8 cellular contexts compared by ENCODE assay signal in the genomic region with DNA sequence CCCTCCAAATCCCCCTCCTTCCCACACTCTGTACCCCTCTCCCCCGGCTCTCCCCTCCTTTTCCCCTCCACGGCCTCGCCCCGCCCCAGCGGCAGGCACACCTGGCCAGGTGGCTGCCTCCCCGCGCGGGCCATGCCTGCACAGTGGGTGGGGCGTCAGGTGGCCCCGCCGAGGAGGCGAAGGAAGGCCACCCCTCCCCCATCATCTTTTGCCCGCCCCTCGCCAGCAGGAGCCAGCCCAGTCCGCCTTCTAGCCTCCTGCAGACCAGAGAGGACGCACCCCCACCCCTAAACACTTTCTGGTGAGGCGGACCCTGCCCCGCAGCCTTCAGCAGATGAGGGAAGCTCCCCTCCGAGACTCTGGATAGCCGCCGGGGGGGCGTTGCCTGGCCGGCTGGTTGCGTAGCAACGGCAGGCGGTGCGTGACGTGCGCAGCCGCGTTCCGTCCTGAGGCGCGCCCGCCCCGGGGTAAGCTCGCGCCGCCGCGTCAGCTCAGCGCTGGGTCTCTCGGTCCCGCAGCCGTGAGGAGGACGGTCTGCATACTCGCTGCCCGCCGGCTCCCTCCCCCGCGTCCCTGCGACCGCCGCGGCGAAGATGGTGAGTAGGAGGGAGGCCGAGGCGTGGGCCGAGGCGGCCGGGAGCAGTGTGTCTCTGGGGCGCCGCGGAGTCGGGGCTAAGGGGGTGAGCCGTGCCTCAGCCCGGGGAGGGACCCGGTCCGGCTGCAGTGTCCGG. TPM values are rescaled to one million over a fixed set of nuclear protein-coding genes. Genes with fewer than 3 reads are reported as not detected.
DNase-seq lines count a peak whose midpoint lies in the region; ATAC-seq and TF ChIP-seq lines count a peak whose summit lies in the region.

Gene DSTN (plus strand): TSS at position 460 of the 731 bp plus-strand sequence. CDS start 134 bp downstream, at position 594.

- DNase-seq in NCI-H69 (lab: John Stamatoyannopoulos, UW), result peak; percentile 99
- DNase-seq in activated CD4-positive, alpha-beta T cell treated with anti-CD3 and anti-CD28 coated beads, Interleukin-2, amount 50 U/mL, for 24 hours (ENCODE audit: low read depth in 1 of 2, low spot score in 1 of 2), result peak; percentile 74 to 77
- peak; percentile 85 for DNase-seq in dedifferentiated amniotic fluid mesenchymal stem cell (ENCODE audit: extremely low spot score)
- peak; percentile 93 for DNase-seq in left lobe of liver (ENCODE audit: low spot score)
- DNase-seq in stimulated activated CD4-positive, alpha-beta T cell treated with anti-CD3 and anti-CD28 coated beads, Interleukin-2, amount 100 ng/mL, for 4 hours (ENCODE audit: low read depth), result peak; percentile 81

- peak; percentile 96 for ATAC-seq in GM19328 (IDR thresholded peaks at IDR 0.05; ENCODE audit: unreplicated experiment)
- peak; percentile 87 for ATAC-seq in HG03469 (IDR thresholded peaks at IDR 0.05; ENCODE audit: unreplicated experiment)
- peak; percentile 91 for ATAC-seq in left lobe of liver

- no peak for TF ChIP-seq CTCF in C4-2B (conservative IDR thresholded peaks at IDR 0.05)

- peak within 1 kb of the TSS; percentile 99 for H3K27ac ChIP-seq in C4-2B

RNA-seq across cellular contexts. Expression of gene DSTN, which starts in this region (rescaled TPM):
- 96.2 TPM for total RNA-seq in left lobe of liver

Comparison
In these comparisons a context has a peak if more than half of its experiments do, and no peak if none do; other contexts are left out.
1. Peak in every context shown above with its lines: DNase-seq, ATAC-seq and H3K27ac ChIP-seq.